Comparison of ENCODE assay signal across 8 cellular contexts in genomic region chr18:77765468-77765867, GRCh38.
DNase-seq lines count a peak whose midpoint lies in the region; ATAC-seq and TF ChIP-seq lines count a peak whose summit lies in the region.

No MANE protein-coding gene starts in this region.

- H3K9ac ChIP-seq in smooth muscle cell (ENCODE audit: low read depth) = no peak overlapping the region

- intact Hi-C loops in dorsolateral prefrontal cortex (cut with DNase I) = loop anchor here in 1 of 2 donors (10.0 kb wide), 1 partner anchor 1599 kb away; no protein-coding TSS in a partner anchor

- H4K20me1 ChIP-seq in smooth muscle cell (ENCODE audit: low read depth) = no peaks in the 10 kb centered on the region

- H3K27me3 ChIP-seq in dorsolateral prefrontal cortex (peaks cover 0 to 20% (median 0%) of the 10 kb centered on the region in 45 donors), smooth muscle cell (ENCODE audit: low read depth) (peaks cover 16% of the 10 kb centered on the region)

- no peak for ATAC-seq in HG03175 (IDR thresholded peaks at IDR 0.05; ENCODE audit: unreplicated experiment)

- H2AFZ ChIP-seq in smooth muscle cell (ENCODE audit: low read depth) = no peak overlapping the region

- no peaks in the 10 kb centered on the region for H3K79me2 ChIP-seq in smooth muscle cell (ENCODE audit: low read depth)

- H3K9me3 ChIP-seq in smooth muscle cell (replicated peaks; ENCODE audit: low read depth) = no peaks in the 10 kb centered on the region

- no peak overlapping the region for H3K4me3 ChIP-seq in dorsolateral prefrontal cortex
- H3K4me3 ChIP-seq in smooth muscle cell = no peak overlapping the region

- no peaks in the 10 kb centered on the region for H3F3A ChIP-seq in smooth muscle cell (ENCODE audit: low read depth)

- peaks cover 11% of the 10 kb centered on the region for H3K4me1 ChIP-seq in smooth muscle cell (ENCODE audit: low read depth)

- WGBS in smooth muscle cell (ENCODE audit: low lambda C conversion rate) = 16% methylated on average over 9 of the region's 9 CpGs

- DNase-seq in stimulated activated CD4-positive, alpha-beta T cell treated with anti-CD3 and anti-CD28 coated beads, Interleukin-2, amount 100 ng/mL, for 48 hours = peak; percentile 2 to 14
- no peak for DNase-seq in stimulated activated CD4-positive, alpha-beta T cell treated with anti-CD3 and anti-CD28 coated beads, Interleukin-12 subunit alpha, Interleukin-12 subunit beta, amount 100 ng/mL, for 4 hours
- peak; percentile 55 for DNase-seq in NCI-H2196 treated with DMSO at 0.1 percent for 48 hours (lab: John Stamatoyannopoulos, UW; ENCODE audit: unreplicated experiment)
- DNase-seq in dorsolateral prefrontal cortex = peak in 7 of 10 donors; percentile 21 to 66 (median 57)
- no peak for DNase-seq in smooth muscle cell (lab: John Stamatoyannopoulos, UW; ENCODE audit: unreplicated experiment)
- DNase-seq in cortex of kidney (lab: John Stamatoyannopoulos, UW) = no peak
- DNase-seq in stimulated activated CD4-positive, alpha-beta T cell treated with anti-CD3 and anti-CD28 coated beads, Interleukin-1b, Interleukin-23, amount 100 ng/mL, for 48 hours = no peak

- no peak overlapping the region for H3K4me2 ChIP-seq in smooth muscle cell

- TF ChIP-seq CTCF in dorsolateral prefrontal cortex (IDR thresholded peaks at IDR 0.05 in 54 of 56, conservative IDR thresholded peaks at IDR 0.05 in 2 of 56; ENCODE audit: low read depth in 1 of 56, partially characterized antibody in 56 of 56) = peak; percentile 11 to 73 (median 47)
- TF ChIP-seq CTCF in smooth muscle cell (IDR thresholded peaks at IDR 0.05; ENCODE audit: borderline replicate concordance, insufficient read depth, poor library complexity, severe bottlenecking) = peak; percentile 45

- no peaks in the 10 kb centered on the region for H3K36me3 ChIP-seq in smooth muscle cell (ENCODE audit: low read depth)

- H3K27ac ChIP-seq in dorsolateral prefrontal cortex (no peak overlapping the region), smooth muscle cell (ENCODE audit: low read depth) (no peak overlapping the region)

Comparison
In these comparisons a context has a peak if more than half of its experiments do, and no peak if none do; other contexts are left out.
1. DNase-seq: peak in stimulated activated CD4-positive, alpha-beta T cell treated with anti-CD3 and anti-CD28 coated beads, Interleukin-2, amount 100 ng/mL, for 48 hours (2 of 2), NCI-H2196 treated with DMSO at 0.1 percent for 48 hours (single experiment) and dorsolateral prefrontal cortex (7 of 10); none in stimulated activated CD4-positive, alpha-beta T cell treated with anti-CD3 and anti-CD28 coated beads, Interleukin-12 subunit alpha, Interleukin-12 subunit beta, amount 100 ng/mL, for 4 hours (single experiment), smooth muscle cell (single experiment), cortex of kidney (single experiment) and stimulated activated CD4-positive, alpha-beta T cell treated with anti-CD3 and anti-CD28 coated beads, Interleukin-1b, Interleukin-23, amount 100 ng/mL, for 48 hours (single experiment).